In genomic region chr9:20197976-20198685, GRCh38 we compare ENCODE assay signal across 10 cellular contexts.
A peak's percentile ranks its signal among the peaks of the same experiment; 100 is the strongest.
DNase-seq lines count a peak whose midpoint lies in the region; ATAC-seq and TF ChIP-seq lines count a peak whose summit lies in the region.
"Had no signal": no experiment of that assay in that cellular context is flagged by ENCODE, and none has a peak within 500 bp of the region (broad histone marks: within the 10 kb centered on the region; RNA-seq: fewer than 3 reads in every experiment).

No MANE protein-coding gene starts in this region.

- CTCF ChIA-PET in HEK293 (lab: Yijun Ruan, JAX): no interaction called here

- no peak overlapping the region for H3K9ac ChIP-seq in mesendoderm (ENCODE audit: low read length)

- H3K18ac ChIP-seq in mesendoderm (ENCODE audit: low read length): no peak overlapping the region

- no peak overlapping the region for H4K8ac ChIP-seq in mesendoderm (ENCODE audit: low read depth, low read length)

- no peak overlapping the region for H2AK5ac ChIP-seq in mesendoderm (ENCODE audit: low read length)

- no peak overlapping the region for H4K5ac ChIP-seq in mesendoderm (ENCODE audit: low read length)

- H3K27me3 ChIP-seq in WERI-Rb-1 (ENCODE audit: insufficient read depth, low read depth, severe bottlenecking) (no peaks in the 10 kb centered on the region), mesendoderm (ENCODE audit: insufficient read depth, low read length, poor library complexity) (no peaks in the 10 kb centered on the region)
- H3K27me3 ChIP-seq: heart right ventricle had no signal

- H3K9me3 ChIP-seq in HEK293 (ENCODE audit: control insufficient read depth, insufficient read depth, low read depth, low read length) (no peaks in the 10 kb centered on the region), WERI-Rb-1 (ENCODE audit: severe bottlenecking) (peaks cover 6% of the 10 kb centered on the region)

- H3K36me3 ChIP-seq in HEK293 (ENCODE audit: control insufficient read depth in 2 of 2, insufficient read depth in 1 of 2, low read length in 2 of 2): no peaks in the 10 kb centered on the region
- H3K36me3 ChIP-seq in WERI-Rb-1: no peaks in the 10 kb centered on the region
- H3K36me3 ChIP-seq in mesendoderm (ENCODE audit: control insufficient read depth, insufficient read depth, low read length): no peaks in the 10 kb centered on the region
- H3K36me3 ChIP-seq: heart right ventricle had no signal

- no peak overlapping the region for H3K27ac ChIP-seq in HEK293 (ENCODE audit: extremely low read depth, low read depth, low read length)
- peak overlapping the region; percentile 68 for H3K27ac ChIP-seq in WERI-Rb-1
- no peak overlapping the region for H3K27ac ChIP-seq in mesendoderm (ENCODE audit: low read depth, low read length)
- H3K27ac ChIP-seq: heart right ventricle had no signal

- H3K4me1 ChIP-seq in HEK293 (ENCODE audit: control insufficient read depth, insufficient read depth, low read length) (no peaks in the 10 kb centered on the region), mesendoderm (ENCODE audit: control insufficient read depth, low read depth, low read length) (no peaks in the 10 kb centered on the region)

- H3K79me2 ChIP-seq in mesendoderm (ENCODE audit: control insufficient read depth, insufficient read depth, low read length): no peaks in the 10 kb centered on the region

- H3K23ac ChIP-seq in mesendoderm (ENCODE audit: low read length): no peak overlapping the region

- H3K4ac ChIP-seq in mesendoderm (ENCODE audit: low read depth, low read length): no peak overlapping the region

- DNase-seq in DMS 273 treated with DMSO at 0.1 percent for 48 hours (lab: John Stamatoyannopoulos, UW): peak; percentile 38
- peak; percentile 77 for DNase-seq in WERI-Rb-1
- DNase-seq in mesendoderm: peak; percentile 36
- DNase-seq in NCI-H1694 (lab: John Stamatoyannopoulos, UW): no peak
- DNase-seq in activated effector memory CD4-positive, alpha-beta T cell treated with anti-CD3 and anti-CD28 coated beads, Interleukin-2, amount 50 U/mL, for 16 hours: no peak
- DNase-seq: heart right ventricle, NCI-H2081 had no signal

- ATAC-seq in GM18517 (IDR thresholded peaks at IDR 0.05; ENCODE audit: unreplicated experiment) (no peak), HG02970 (IDR thresholded peaks at IDR 0.05; ENCODE audit: low FRiP score, unreplicated experiment) (no peak)

- no peak overlapping the region for H2BK5ac ChIP-seq in mesendoderm (ENCODE audit: low read length)

- WGBS in mesendoderm (ENCODE audit: extremely low coverage, insufficient coverage, low lambda C conversion rate): no CpG with 5 or more reads among the region's 7 CpGs

- POLR2A ChIA-PET in HEK293 (lab: Yijun Ruan, JAX): no interaction called here

- H3K4me3 ChIP-seq in HEK293 (ENCODE audit: low read depth, low read length): no peak overlapping the region
- peak overlapping the region; percentile 13 for H3K4me3 ChIP-seq in WERI-Rb-1 (ENCODE audit: low read depth, low read length)
- H3K4me3 ChIP-seq in mesendoderm (ENCODE audit: low read length): no peak overlapping the region
- H3K4me3 ChIP-seq: heart right ventricle had no signal

- no peak overlapping the region for H3K56ac ChIP-seq in mesendoderm (ENCODE audit: low read length)

- TF ChIP-seq CTCF in HEK293 (tag by site-specific recombination; IDR thresholded peaks at IDR 0.05) (no peak), WERI-Rb-1 (IDR thresholded peaks at IDR 0.05; ENCODE audit: low read depth, low read length) (no peak)

- no peaks in the 10 kb centered on the region for H3K79me1 ChIP-seq in mesendoderm (ENCODE audit: low read length)

- no peak overlapping the region for H2BK120ac ChIP-seq in mesendoderm (ENCODE audit: low read depth, low read length)

- no peak overlapping the region for H3K4me2 ChIP-seq in mesendoderm (ENCODE audit: low read length)

- no peak overlapping the region for H2BK15ac ChIP-seq in mesendoderm (replicated peaks; ENCODE audit: low read depth)

TF ChIP-seq in HEK293, 187 proteins besides CTCF, POLR2A, EP300 and RAD21:
- no peak for TF ChIP-seq YY2 (tag by site-specific recombination; IDR thresholded peaks at IDR 0.05)
- TF ChIP-seq ZNF133 (tag by site-specific recombination; IDR thresholded peaks at IDR 0.05): no peak
- no peak for TF ChIP-seq ZNF350 (tag by site-specific recombination; IDR thresholded peaks at IDR 0.05)
- TF ChIP-seq MEIS1 (CRISPR knock-in tag; IDR thresholded peaks at IDR 0.05; ENCODE audit: borderline replicate concordance): no peak
- peak; percentile 67 for TF ChIP-seq PRDM10 (tag by site-specific recombination; IDR thresholded peaks at IDR 0.05)
- no peak for TF ChIP-seq ZNF16 (tag by site-specific recombination; IDR thresholded peaks at IDR 0.05; ENCODE audit: low read depth)
- TF ChIP-seq ATF2 (tag by site-specific recombination; IDR thresholded peaks at IDR 0.05; ENCODE audit: low read depth): peak; percentile 15; the same call in 1 of the 2 replicates
- TF ChIP-seq ZNF341 (tag by site-specific recombination; IDR thresholded peaks at IDR 0.05; ENCODE audit: low read depth): no peak

Comparison
In these comparisons a context has a peak if more than half of its experiments do, and no peak if none do; other contexts are left out.
1. DNase-seq: peak in DMS 273 treated with DMSO at 0.1 percent for 48 hours (single experiment), WERI-Rb-1 (single experiment) and mesendoderm (single experiment); none in NCI-H1694 (single experiment) and activated effector memory CD4-positive, alpha-beta T cell treated with anti-CD3 and anti-CD28 coated beads, Interleukin-2, amount 50 U/mL, for 16 hours (single experiment).